ENCODE assay signal across 11 cellular contexts in genomic region chr11:1839924-1840779, GRCh38. TPM values are rescaled to one million over a fixed set of nuclear protein-coding genes. Genes with fewer than 3 reads are reported as not detected.
DNase-seq lines count a peak whose midpoint lies in the region; ATAC-seq and TF ChIP-seq lines count a peak whose summit lies in the region.
"Had no signal": no experiment of that assay in that cellular context is flagged by ENCODE, and none has a peak within 500 bp of the region (broad histone marks: within the 10 kb centered on the region; RNA-seq: fewer than 3 reads in every experiment).

No MANE protein-coding gene starts in this region.

- H4K20me1 ChIP-seq in OCI-LY1 (ENCODE audit: insufficient read depth, low read length) = no peaks in the 10 kb centered on the region

- peak overlapping the region; percentile 4 for H3K27ac ChIP-seq in OCI-LY1 (ENCODE audit: low read depth, low read length, poor library complexity, severe bottlenecking)
- peak overlapping the region in 2 of 4 donors; percentile 13 to 61 for H3K27ac ChIP-seq in transverse colon
- H3K27ac ChIP-seq: ovary had no signal

- intact Hi-C loops in activated CD4-positive, alpha-beta memory T cell treated with anti-CD3 and anti-CD28 coated beads for 36 hours (cut with micrococcal nuclease) = no loop called here
- intact Hi-C loops in left ventricle myocardium superior (cut with micrococcal nuclease) (loop anchor here (5.0 kb wide), 1 partner anchor 312 kb away; no protein-coding TSS in a partner anchor), transverse colon (cut with DNase I; ENCODE audit: low total_unique reads) (loop anchor here (5.0 kb wide), 1 partner anchor 312 kb away; no protein-coding TSS in a partner anchor), lower leg skin (cut with DNase I; ENCODE audit: low total_unique reads) (no loop called here)

- no peaks in the 10 kb centered on the region for H3K9me3 Mint-ChIP-seq in activated CD4-positive, alpha-beta memory T cell treated with anti-CD3 and anti-CD28 coated beads, Interleukin-2, amount 10 ng/mL, durations not matched to agents 7 days and 5 days
- no peaks in the 10 kb centered on the region for H3K9me3 Mint-ChIP-seq in activated CD4-positive, alpha-beta memory T cell treated with anti-CD3 and anti-CD28 coated beads for 36 hours
- H3K9me3 Mint-ChIP-seq in WTC11 = no peaks in the 10 kb centered on the region
- H3K9me3 Mint-ChIP-seq: activated naive CD4-positive, alpha-beta T cell treated with anti-CD3 and anti-CD28 coated beads for 36 hours had no signal

- TF ChIP-seq EP300 in transverse colon (IDR thresholded peaks at IDR 0.05; ENCODE audit: low read depth) = no peak

- H3K36me3 ChIP-seq in OCI-LY1 (ENCODE audit: insufficient read depth, low read length) = no peaks in the 10 kb centered on the region
- H3K36me3 ChIP-seq in transverse colon = no peaks in the 10 kb centered on the region
- H3K36me3 ChIP-seq: ovary had no signal

- DNase-seq in activated CD4-positive, alpha-beta memory T cell treated with anti-CD3 and anti-CD28 coated beads, Interleukin-2, amount 10 ng/mL, durations not matched to agents 7 days and 5 days = peak; percentile 48
- DNase-seq in activated CD4-positive, alpha-beta memory T cell treated with anti-CD3 and anti-CD28 coated beads for 36 hours = no peak
- DNase-seq in left ventricle myocardium superior (peak; percentile 67), transverse colon (peak; percentile 74), lower leg skin (ENCODE audit: low spot score in 2 of 2) (no peak), islet precursor cell (no peak), WTC11 (ENCODE audit: low spot score) (no peak)
- DNase-seq: activated naive CD4-positive, alpha-beta T cell treated with anti-CD3 and anti-CD28 coated beads for 36 hours had no signal

- no peaks in the 10 kb centered on the region for H3K27me3 Mint-ChIP-seq in activated CD4-positive, alpha-beta memory T cell treated with anti-CD3 and anti-CD28 coated beads, Interleukin-2, amount 10 ng/mL, durations not matched to agents 7 days and 5 days
- H3K27me3 Mint-ChIP-seq in activated CD4-positive, alpha-beta memory T cell treated with anti-CD3 and anti-CD28 coated beads for 36 hours = no peaks in the 10 kb centered on the region
- no peaks in the 10 kb centered on the region for H3K27me3 Mint-ChIP-seq in WTC11 (ENCODE audit: low read depth)

- H3K79me2 ChIP-seq in OCI-LY1 (ENCODE audit: insufficient read depth, low read length) = no peaks in the 10 kb centered on the region

- H3K27ac Mint-ChIP-seq in activated CD4-positive, alpha-beta memory T cell treated with anti-CD3 and anti-CD28 coated beads, Interleukin-2, amount 10 ng/mL, durations not matched to agents 7 days and 5 days = no peak overlapping the region
- H3K27ac Mint-ChIP-seq in activated CD4-positive, alpha-beta memory T cell treated with anti-CD3 and anti-CD28 coated beads for 36 hours = no peak overlapping the region
- no peak overlapping the region for H3K27ac Mint-ChIP-seq in WTC11
- H3K27ac Mint-ChIP-seq: activated naive CD4-positive, alpha-beta T cell treated with anti-CD3 and anti-CD28 coated beads for 36 hours had no signal

- H3K4me1 ChIP-seq in OCI-LY1 (ENCODE audit: insufficient read depth, low read length, severe bottlenecking) = peaks cover 18% of the 10 kb centered on the region
- H3K4me1 ChIP-seq in transverse colon = peaks cover 0 to 16% (median 6%) of the 10 kb centered on the region in 4 donors

- H3K9me3 ChIP-seq in OCI-LY1 (ENCODE audit: low read length) = no peaks in the 10 kb centered on the region
- H3K9me3 ChIP-seq in transverse colon = no peaks in the 10 kb centered on the region
- H3K9me3 ChIP-seq: ovary had no signal

- ATAC-seq in left ventricle myocardium superior (peak; percentile 3), WTC11 (no peak)

- no peak overlapping the region for H2AFZ ChIP-seq in OCI-LY1 (ENCODE audit: low read length)

- H3K4me3 Mint-ChIP-seq in activated CD4-positive, alpha-beta memory T cell treated with anti-CD3 and anti-CD28 coated beads, Interleukin-2, amount 10 ng/mL, durations not matched to agents 7 days and 5 days = no peak overlapping the region
- H3K4me3 Mint-ChIP-seq in activated CD4-positive, alpha-beta memory T cell treated with anti-CD3 and anti-CD28 coated beads for 36 hours = no peak overlapping the region
- no peak overlapping the region for H3K4me3 Mint-ChIP-seq in WTC11
- H3K4me3 Mint-ChIP-seq: activated naive CD4-positive, alpha-beta T cell treated with anti-CD3 and anti-CD28 coated beads for 36 hours had no signal

- H3K27me3 ChIP-seq in OCI-LY1 (ENCODE audit: insufficient read depth, low read length) (no peaks in the 10 kb centered on the region; the same call in 1 of the 2 replicates), transverse colon (no peaks in the 10 kb centered on the region)
- H3K27me3 ChIP-seq: ovary had no signal

- peaks cover 33% of the 10 kb centered on the region for H3K4me1 Mint-ChIP-seq in activated CD4-positive, alpha-beta memory T cell treated with anti-CD3 and anti-CD28 coated beads, Interleukin-2, amount 10 ng/mL, durations not matched to agents 7 days and 5 days
- peaks cover 26% of the 10 kb centered on the region for H3K4me1 Mint-ChIP-seq in activated CD4-positive, alpha-beta memory T cell treated with anti-CD3 and anti-CD28 coated beads for 36 hours (ENCODE audit: low read depth)
- no peaks in the 10 kb centered on the region for H3K4me1 Mint-ChIP-seq in WTC11

- 71% methylated on average over 23 of the region's 26 CpGs; no CpG with 5 or more reads in 1 of the 2 donors for WGBS in transverse colon (ENCODE audit: low coverage in 1 of 2), 2 donors
- WGBS in lower leg skin, 2 donors = 73 to 80% methylated on average over 17 to 21 of the region's 26 CpGs

- H3K4me3 ChIP-seq in OCI-LY1 (ENCODE audit: low read depth, low read length, poor library complexity, severe bottlenecking) = peak overlapping the region; percentile 34
- no peak overlapping the region for H3K4me3 ChIP-seq in transverse colon
- H3K4me3 ChIP-seq in lower leg skin (ENCODE audit: low read depth, poor library complexity, severe bottlenecking) = no peak overlapping the region
- H3K4me3 ChIP-seq: ovary had no signal

- in situ Hi-C loops in transverse colon (cut with MboI; ENCODE audit: low pct_ligation_motif_present in 1 of 4, low pct_unique_long_range_greater_than_20kb in 1 of 4, low sequenced_read_pairs in 3 of 4) = no loop called here

- H3K9me2 ChIP-seq in OCI-LY1 (ENCODE audit: low read depth, low read length) = no peaks in the 10 kb centered on the region

- H3K9ac ChIP-seq in OCI-LY1 (ENCODE audit: low read length) = no peak overlapping the region; the same call in 1 of the 2 replicates

- CTCF ChIA-PET in activated CD4-positive, alpha-beta memory T cell treated with anti-CD3 and anti-CD28 coated beads, Interleukin-2, amount 10 ng/mL, durations not matched to agents 7 days and 5 days (lab: Charles Lee) = interaction anchor here (0.6 to 2.0 kb wide), 4 partner anchors 11 to 312 kb away, joined by 3 to 6 read pairs (median 4); no protein-coding TSS in a partner anchor
- CTCF ChIA-PET in activated CD4-positive, alpha-beta memory T cell treated with anti-CD3 and anti-CD28 coated beads for 36 hours (lab: Charles Lee) = interaction anchor here (0.7 to 2.1 kb wide), 8 partner anchors 7 to 312 kb away, joined by 3 to 16 read pairs (median 4); no protein-coding TSS in a partner anchor
- CTCF ChIA-PET in WTC11 (lab: Charles Lee) = interaction anchor here (0.6 to 2.2 kb wide), 11 partner anchors 7 to 387 kb away, joined by 3 to 9 read pairs (median 4); no protein-coding TSS in a partner anchor

- no peaks in the 10 kb centered on the region for H3F3A ChIP-seq in OCI-LY1 (ENCODE audit: insufficient read depth, low read length)

- H3K4me2 ChIP-seq in OCI-LY1 (ENCODE audit: low read length) = peak overlapping the region; percentile 37; the same call in 1 of the 2 replicates

- no peaks in the 10 kb centered on the region for H3K36me3 Mint-ChIP-seq in activated CD4-positive, alpha-beta memory T cell treated with anti-CD3 and anti-CD28 coated beads, Interleukin-2, amount 10 ng/mL, durations not matched to agents 7 days and 5 days (ENCODE audit: low read depth)
- H3K36me3 Mint-ChIP-seq in activated CD4-positive, alpha-beta memory T cell treated with anti-CD3 and anti-CD28 coated beads for 36 hours = no peaks in the 10 kb centered on the region
- H3K36me3 Mint-ChIP-seq in WTC11 = no peaks in the 10 kb centered on the region

- TF ChIP-seq CTCF in OCI-LY1 (IDR thresholded peaks at IDR 0.05; ENCODE audit: low read length) (peak; percentile 16; the same call in 1 of the 2 replicates), transverse colon (IDR thresholded peaks at IDR 0.05) (no peak), lower leg skin (IDR thresholded peaks at IDR 0.05) (no peak), WTC11 (IDR thresholded peaks at IDR 0.05) (no peak)

- no peak for TF ChIP-seq POLR2A in transverse colon (IDR thresholded peaks at IDR 0.05)
- no peak for TF ChIP-seq POLR2A in lower leg skin (IDR thresholded peaks at IDR 0.05)

- POLR2A ChIA-PET in activated CD4-positive, alpha-beta memory T cell treated with anti-CD3 and anti-CD28 coated beads, Interleukin-2, amount 10 ng/mL, durations not matched to agents 7 days and 5 days (lab: Charles Lee) = interaction anchor here (2.2 kb wide), 1 partner anchor 12 kb away, joined by 21 read pairs; the partner anchor contains the start of gene LSP1
- POLR2A ChIA-PET in activated CD4-positive, alpha-beta memory T cell treated with anti-CD3 and anti-CD28 coated beads for 36 hours (lab: Charles Lee) = no interaction called here
- POLR2A ChIA-PET in WTC11 (lab: Charles Lee) = no interaction called here

RNA-seq across cellular contexts. Expression of gene TNNI2, which starts 1.4 kb away (rescaled TPM):
- under 1 TPM; 0.38 to 0.60 TPM for total RNA-seq in activated CD4-positive, alpha-beta memory T cell treated with anti-CD3 and anti-CD28 coated beads, Interleukin-2, amount 10 ng/mL, durations not matched to agents 7 days and 5 days
- not detected for total RNA-seq in activated CD4-positive, alpha-beta memory T cell treated with anti-CD3 and anti-CD28 coated beads for 36 hours
- not detected for total RNA-seq in left ventricle myocardium superior
- 10 to 100 TPM in 1 of 4 donors, 1 to 10 TPM in 1, not detected in 2; 3.5 to 35.9 TPM for total RNA-seq in transverse colon
- total RNA-seq in lower leg skin = 10 to 100 TPM; 10.7 to 17.7 (median 15.8) TPM
- 0.41 TPM in 1 of 3 replicates, not detected in the others for total RNA-seq in WTC11 (2021)
- total RNA-seq: activated naive CD4-positive, alpha-beta T cell treated with anti-CD3 and anti-CD28 coated beads for 36 hours; SK-MEL-5 had no signal

RNA-seq across cellular contexts. Expression of gene SYT8, which starts 5.4 kb away (rescaled TPM):
- not detected for total RNA-seq in activated CD4-positive, alpha-beta memory T cell treated with anti-CD3 and anti-CD28 coated beads, Interleukin-2, amount 10 ng/mL, durations not matched to agents 7 days and 5 days
- total RNA-seq in activated CD4-positive, alpha-beta memory T cell treated with anti-CD3 and anti-CD28 coated beads for 36 hours = not detected
- total RNA-seq in left ventricle myocardium superior = not detected
- 1 to 10 TPM in 2 of 4 donors, not detected in 2; 1.4 to 4.1 TPM for total RNA-seq in transverse colon
- 100 to 1,000 TPM in 3 of 4 donors, 10 to 100 TPM in 1; 74.1 to 177 (median 106) TPM for total RNA-seq in lower leg skin
- 0.37 TPM in 1 of 3 replicates, not detected in the others for total RNA-seq in WTC11 (2021)
- total RNA-seq: activated naive CD4-positive, alpha-beta T cell treated with anti-CD3 and anti-CD28 coated beads for 36 hours; SK-MEL-5 had no signal

RNA-seq across cellular contexts. Expression of gene LSP1, which starts 12.7 kb away (rescaled TPM):
- 100 to 1,000 TPM; 590 TPM for total RNA-seq in activated CD4-positive, alpha-beta memory T cell treated with anti-CD3 and anti-CD28 coated beads, Interleukin-2, amount 10 ng/mL, durations not matched to agents 7 days and 5 days
- 100 to 1,000 TPM; 179 to 181 TPM for total RNA-seq in activated CD4-positive, alpha-beta memory T cell treated with anti-CD3 and anti-CD28 coated beads for 36 hours
- 22.9 TPM for total RNA-seq in left ventricle myocardium superior
- 10 to 100 TPM; 12.3 to 69.6 (median 23.2) TPM for total RNA-seq in transverse colon
- total RNA-seq in lower leg skin = 100 to 1,000 TPM in 1 of 4 donors, 10 to 100 TPM in 3; 73.7 to 105 (median 86.6) TPM
- total RNA-seq in WTC11 (2021) = 0.77 to 1.7 TPM (median 1.0 TPM) in 3 replicates
- total RNA-seq: SK-MEL-5 had no signal

RNA-seq across cellular contexts. Expression of gene PRR33, which starts 51.5 kb away (rescaled TPM):
- total RNA-seq in activated CD4-positive, alpha-beta memory T cell treated with anti-CD3 and anti-CD28 coated beads, Interleukin-2, amount 10 ng/mL, durations not matched to agents 7 days and 5 days = under 1 TPM; 0.08 TPM
- under 1 TPM in 1 of 2 experiments, not detected in 1; 0.07 TPM for total RNA-seq in activated CD4-positive, alpha-beta memory T cell treated with anti-CD3 and anti-CD28 coated beads for 36 hours
- total RNA-seq in left ventricle myocardium superior (4.4 TPM), transverse colon (not detected), lower leg skin (not detected), WTC11 (2021) (not detected in 3 replicates)
- total RNA-seq: ovary, SK-MEL-5 had no signal

Comparison
In these comparisons a context has a peak if more than half of its experiments do, and no peak if none do; other contexts are left out.
1. DNase-seq: peak in activated CD4-positive, alpha-beta memory T cell treated with anti-CD3 and anti-CD28 coated beads, Interleukin-2, amount 10 ng/mL, durations not matched to agents 7 days and 5 days (single experiment), left ventricle myocardium superior (single experiment) and transverse colon (single experiment); none in activated CD4-positive, alpha-beta memory T cell treated with anti-CD3 and anti-CD28 coated beads for 36 hours (single experiment), lower leg skin (0 of 2), islet precursor cell (single experiment) and WTC11 (single experiment).
2. RNA of gene SYT8, which starts 5.4 kb away (total RNA-seq): 74.1 to 177 TPM in lower leg skin; 1.4 to 4.1 TPM in transverse colon, 0.37 TPM in WTC11, not detected in activated CD4-positive, alpha-beta memory T cell treated with anti-CD3 and anti-CD28 coated beads, Interleukin-2, amount 10 ng/mL, durations not matched to agents 7 days and 5 days, not detected in activated CD4-positive, alpha-beta memory T cell treated with anti-CD3 and anti-CD28 coated beads for 36 hours and not detected in left ventricle myocardium superior (single experiment); every median in the first group is over 10 times any median in the second.
3. intact Hi-C loops: an anchor here in left ventricle myocardium superior (5.0 kb wide) and transverse colon (5.0 kb wide); none called in activated CD4-positive, alpha-beta memory T cell treated with anti-CD3 and anti-CD28 coated beads for 36 hours and lower leg skin.